ENCODE assay signal across 1 cellular context in the genomic region with DNA sequence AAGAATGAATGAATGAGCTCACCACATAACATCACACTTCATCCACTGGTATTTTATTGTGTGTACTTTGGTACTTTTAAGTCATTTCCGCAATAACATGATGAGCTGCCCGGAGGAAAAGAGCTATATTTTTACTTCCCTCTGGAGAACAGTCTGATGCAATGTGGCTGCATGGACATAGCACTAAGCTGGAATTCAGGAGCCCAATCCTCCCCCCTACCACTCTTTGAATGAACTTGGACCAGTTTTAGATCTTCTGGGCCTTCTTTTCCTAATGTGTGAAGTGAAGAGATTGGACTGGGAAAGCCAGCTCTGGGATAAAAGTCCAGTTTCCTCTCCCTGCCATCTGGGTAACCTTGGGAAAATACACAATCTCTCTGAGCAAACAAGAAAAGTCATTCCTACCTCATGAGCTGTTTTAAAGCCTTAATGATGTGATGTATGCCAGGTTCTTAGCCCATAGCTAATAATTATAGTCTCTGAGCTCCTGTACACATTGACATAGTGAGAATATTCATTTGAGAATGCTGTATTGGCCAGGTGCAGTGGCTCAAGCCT.
TF ChIP-seq lines count a peak whose summit lies in the region.

No MANE protein-coding gene starts in this region.

TF ChIP-seq in HepG2, 621 proteins besides CTCF, POLR2A, EP300 and RAD21 (continued from another document and continues in another):
- TF ChIP-seq ZNF710 (CRISPR knock-in tag; IDR thresholded peaks at IDR 0.05; ENCODE audit: borderline replicate concordance) = 0 out of 2 replicates have a peak, but pooled peaks have one; percentile 20
- TF ChIP-seq, protein P1, sequence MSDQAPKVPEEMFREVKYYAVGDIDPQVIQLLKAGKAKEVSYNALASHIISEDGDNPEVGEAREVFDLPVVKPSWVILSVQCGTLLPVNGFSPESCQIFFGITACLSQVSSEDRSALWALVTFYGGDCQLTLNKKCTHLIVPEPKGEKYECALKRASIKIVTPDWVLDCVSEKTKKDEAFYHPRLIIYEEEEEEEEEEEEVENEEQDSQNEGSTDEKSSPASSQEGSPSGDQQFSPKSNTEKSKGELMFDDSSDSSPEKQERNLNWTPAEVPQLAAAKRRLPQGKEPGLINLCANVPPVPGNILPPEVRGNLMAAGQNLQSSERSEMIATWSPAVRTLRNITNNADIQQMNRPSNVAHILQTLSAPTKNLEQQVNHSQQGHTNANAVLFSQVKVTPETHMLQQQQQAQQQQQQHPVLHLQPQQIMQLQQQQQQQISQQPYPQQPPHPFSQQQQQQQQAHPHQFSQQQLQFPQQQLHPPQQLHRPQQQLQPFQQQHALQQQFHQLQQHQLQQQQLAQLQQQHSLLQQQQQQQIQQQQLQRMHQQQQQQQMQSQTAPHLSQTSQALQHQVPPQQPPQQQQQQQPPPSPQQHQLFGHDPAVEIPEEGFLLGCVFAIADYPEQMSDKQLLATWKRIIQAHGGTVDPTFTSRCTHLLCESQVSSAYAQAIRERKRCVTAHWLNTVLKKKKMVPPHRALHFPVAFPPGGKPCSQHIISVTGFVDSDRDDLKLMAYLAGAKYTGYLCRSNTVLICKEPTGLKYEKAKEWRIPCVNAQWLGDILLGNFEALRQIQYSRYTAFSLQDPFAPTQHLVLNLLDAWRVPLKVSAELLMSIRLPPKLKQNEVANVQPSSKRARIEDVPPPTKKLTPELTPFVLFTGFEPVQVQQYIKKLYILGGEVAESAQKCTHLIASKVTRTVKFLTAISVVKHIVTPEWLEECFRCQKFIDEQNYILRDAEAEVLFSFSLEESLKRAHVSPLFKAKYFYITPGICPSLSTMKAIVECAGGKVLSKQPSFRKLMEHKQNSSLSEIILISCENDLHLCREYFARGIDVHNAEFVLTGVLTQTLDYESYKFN (CRISPR knock-in tag; conservative IDR thresholded peaks at IDR 0.05) = peak; percentile 65
- 0 out of 2 replicates have a peak, but pooled peaks have one; percentile 23 for TF ChIP-seq ZNF281 (CRISPR knock-in tag; IDR thresholded peaks at IDR 0.05; ENCODE audit: borderline replicate concordance)
- no peak for TF ChIP-seq ZNF562 (CRISPR knock-in tag; IDR thresholded peaks at IDR 0.05; ENCODE audit: borderline replicate concordance)
- no peak for TF ChIP-seq NFE2 (CRISPR knock-in tag; IDR thresholded peaks at IDR 0.05)
- TF ChIP-seq HNF4A (CRISPR knock-in tag; IDR thresholded peaks at IDR 0.05) = peak; percentile 75; the same call in 1 of the 2 replicates
- TF ChIP-seq TRIM24 (CRISPR knock-in tag; IDR thresholded peaks at IDR 0.05) = no peak
- TF ChIP-seq GATAD2A (CRISPR knock-in tag; IDR thresholded peaks at IDR 0.05) = peak; percentile 84
- TF ChIP-seq, protein P2, sequence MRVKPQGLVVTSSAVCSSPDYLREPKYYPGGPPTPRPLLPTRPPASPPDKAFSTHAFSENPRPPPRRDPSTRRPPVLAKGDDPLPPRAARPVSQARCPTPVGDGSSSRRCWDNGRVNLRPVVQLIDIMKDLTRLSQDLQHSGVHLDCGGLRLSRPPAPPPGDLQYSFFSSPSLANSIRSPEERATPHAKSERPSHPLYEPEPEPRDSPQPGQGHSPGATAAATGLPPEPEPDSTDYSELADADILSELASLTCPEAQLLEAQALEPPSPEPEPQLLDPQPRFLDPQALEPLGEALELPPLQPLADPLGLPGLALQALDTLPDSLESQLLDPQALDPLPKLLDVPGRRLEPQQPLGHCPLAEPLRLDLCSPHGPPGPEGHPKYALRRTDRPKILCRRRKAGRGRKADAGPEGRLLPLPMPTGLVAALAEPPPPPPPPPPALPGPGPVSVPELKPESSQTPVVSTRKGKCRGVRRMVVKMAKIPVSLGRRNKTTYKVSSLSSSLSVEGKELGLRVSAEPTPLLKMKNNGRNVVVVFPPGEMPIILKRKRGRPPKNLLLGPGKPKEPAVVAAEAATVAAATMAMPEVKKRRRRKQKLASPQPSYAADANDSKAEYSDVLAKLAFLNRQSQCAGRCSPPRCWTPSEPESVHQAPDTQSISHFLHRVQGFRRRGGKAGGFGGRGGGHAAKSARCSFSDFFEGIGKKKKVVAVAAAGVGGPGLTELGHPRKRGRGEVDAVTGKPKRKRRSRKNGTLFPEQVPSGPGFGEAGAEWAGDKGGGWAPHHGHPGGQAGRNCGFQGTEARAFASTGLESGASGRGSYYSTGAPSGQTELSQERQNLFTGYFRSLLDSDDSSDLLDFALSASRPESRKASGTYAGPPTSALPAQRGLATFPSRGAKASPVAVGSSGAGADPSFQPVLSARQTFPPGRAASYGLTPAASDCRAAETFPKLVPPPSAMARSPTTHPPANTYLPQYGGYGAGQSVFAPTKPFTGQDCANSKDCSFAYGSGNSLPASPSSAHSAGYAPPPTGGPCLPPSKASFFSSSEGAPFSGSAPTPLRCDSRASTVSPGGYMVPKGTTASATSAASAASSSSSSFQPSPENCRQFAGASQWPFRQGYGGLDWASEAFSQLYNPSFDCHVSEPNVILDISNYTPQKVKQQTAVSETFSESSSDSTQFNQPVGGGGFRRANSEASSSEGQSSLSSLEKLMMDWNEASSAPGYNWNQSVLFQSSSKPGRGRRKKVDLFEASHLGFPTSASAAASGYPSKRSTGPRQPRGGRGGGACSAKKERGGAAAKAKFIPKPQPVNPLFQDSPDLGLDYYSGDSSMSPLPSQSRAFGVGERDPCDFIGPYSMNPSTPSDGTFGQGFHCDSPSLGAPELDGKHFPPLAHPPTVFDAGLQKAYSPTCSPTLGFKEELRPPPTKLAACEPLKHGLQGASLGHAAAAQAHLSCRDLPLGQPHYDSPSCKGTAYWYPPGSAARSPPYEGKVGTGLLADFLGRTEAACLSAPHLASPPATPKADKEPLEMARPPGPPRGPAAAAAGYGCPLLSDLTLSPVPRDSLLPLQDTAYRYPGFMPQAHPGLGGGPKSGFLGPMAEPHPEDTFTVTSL (CRISPR knock-in tag; IDR thresholded peaks at IDR 0.05; ENCODE audit: borderline replicate concordance) = peak; percentile 90; the same call in 1 of the 2 replicates
- peak; percentile 40 for TF ChIP-seq MED1 (CRISPR knock-in tag; IDR thresholded peaks at IDR 0.05)
- no peak for TF ChIP-seq CEBPZ (IDR thresholded peaks at IDR 0.05; ENCODE audit: low read length)
- TF ChIP-seq SKI (IDR thresholded peaks at IDR 0.05; ENCODE audit: partially characterized antibody) = peak; percentile 32
- TF ChIP-seq GZF1 (CRISPR knock-in tag; IDR thresholded peaks at IDR 0.05) = no peak
- TF ChIP-seq, protein P3, sequence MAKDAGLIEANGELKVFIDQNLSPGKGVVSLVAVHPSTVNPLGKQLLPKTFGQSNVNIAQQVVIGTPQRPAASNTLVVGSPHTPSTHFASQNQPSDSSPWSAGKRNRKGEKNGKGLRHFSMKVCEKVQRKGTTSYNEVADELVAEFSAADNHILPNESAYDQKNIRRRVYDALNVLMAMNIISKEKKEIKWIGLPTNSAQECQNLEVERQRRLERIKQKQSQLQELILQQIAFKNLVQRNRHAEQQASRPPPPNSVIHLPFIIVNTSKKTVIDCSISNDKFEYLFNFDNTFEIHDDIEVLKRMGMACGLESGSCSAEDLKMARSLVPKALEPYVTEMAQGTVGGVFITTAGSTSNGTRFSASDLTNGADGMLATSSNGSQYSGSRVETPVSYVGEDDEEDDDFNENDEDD (CRISPR knock-in tag; IDR thresholded peaks at IDR 0.05; ENCODE audit: borderline replicate concordance) = no peak
- TF ChIP-seq ZNF564 (CRISPR knock-in tag; IDR thresholded peaks at IDR 0.05) = no peak
- TF ChIP-seq, protein P4, sequence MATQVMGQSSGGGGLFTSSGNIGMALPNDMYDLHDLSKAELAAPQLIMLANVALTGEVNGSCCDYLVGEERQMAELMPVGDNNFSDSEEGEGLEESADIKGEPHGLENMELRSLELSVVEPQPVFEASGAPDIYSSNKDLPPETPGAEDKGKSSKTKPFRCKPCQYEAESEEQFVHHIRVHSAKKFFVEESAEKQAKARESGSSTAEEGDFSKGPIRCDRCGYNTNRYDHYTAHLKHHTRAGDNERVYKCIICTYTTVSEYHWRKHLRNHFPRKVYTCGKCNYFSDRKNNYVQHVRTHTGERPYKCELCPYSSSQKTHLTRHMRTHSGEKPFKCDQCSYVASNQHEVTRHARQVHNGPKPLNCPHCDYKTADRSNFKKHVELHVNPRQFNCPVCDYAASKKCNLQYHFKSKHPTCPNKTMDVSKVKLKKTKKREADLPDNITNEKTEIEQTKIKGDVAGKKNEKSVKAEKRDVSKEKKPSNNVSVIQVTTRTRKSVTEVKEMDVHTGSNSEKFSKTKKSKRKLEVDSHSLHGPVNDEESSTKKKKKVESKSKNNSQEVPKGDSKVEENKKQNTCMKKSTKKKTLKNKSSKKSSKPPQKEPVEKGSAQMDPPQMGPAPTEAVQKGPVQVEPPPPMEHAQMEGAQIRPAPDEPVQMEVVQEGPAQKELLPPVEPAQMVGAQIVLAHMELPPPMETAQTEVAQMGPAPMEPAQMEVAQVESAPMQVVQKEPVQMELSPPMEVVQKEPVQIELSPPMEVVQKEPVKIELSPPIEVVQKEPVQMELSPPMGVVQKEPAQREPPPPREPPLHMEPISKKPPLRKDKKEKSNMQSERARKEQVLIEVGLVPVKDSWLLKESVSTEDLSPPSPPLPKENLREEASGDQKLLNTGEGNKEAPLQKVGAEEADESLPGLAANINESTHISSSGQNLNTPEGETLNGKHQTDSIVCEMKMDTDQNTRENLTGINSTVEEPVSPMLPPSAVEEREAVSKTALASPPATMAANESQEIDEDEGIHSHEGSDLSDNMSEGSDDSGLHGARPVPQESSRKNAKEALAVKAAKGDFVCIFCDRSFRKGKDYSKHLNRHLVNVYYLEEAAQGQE (IDR thresholded peaks at IDR 0.05; ENCODE audit: borderline replicate concordance in 1 of 2, low read depth in 1 of 2, low read length in 2 of 2) = 0 out of 4 replicates have a peak, but pooled peaks of 1 of the 2 experiments have one; percentile 29
- no peak for TF ChIP-seq ZNF652 (CRISPR knock-in tag; IDR thresholded peaks at IDR 0.05; ENCODE audit: borderline replicate concordance, low read depth)
- peak; percentile 71 for TF ChIP-seq CEBPB (IDR thresholded peaks at IDR 0.05; ENCODE audit: borderline replicate concordance, low read depth, low read length)
- TF ChIP-seq ZMYM2 (CRISPR knock-in tag; IDR thresholded peaks at IDR 0.05) = peak; percentile 60; the same call in 1 of the 2 replicates
- TF ChIP-seq ZNF430 (CRISPR knock-in tag; IDR thresholded peaks at IDR 0.05) = no peak; the same call in 1 of the 2 replicates
- TF ChIP-seq ZNF660 (CRISPR knock-in tag; IDR thresholded peaks at IDR 0.05; ENCODE audit: borderline replicate concordance, low read depth) = no peak
- TF ChIP-seq ZNF24 (IDR thresholded peaks at IDR 0.05) = peak; percentile 83
- TF ChIP-seq SMAD3 (CRISPR knock-in tag; IDR thresholded peaks at IDR 0.05) = peak; percentile 68; the same call in 1 of the 2 replicates
- 0 out of 2 replicates have a peak, but pooled peaks have one; percentile 14 for TF ChIP-seq GABPB1 (CRISPR knock-in tag; IDR thresholded peaks at IDR 0.05)
